Comparison of ENCODE assay signal across 8 cellular contexts in the genomic region with DNA sequence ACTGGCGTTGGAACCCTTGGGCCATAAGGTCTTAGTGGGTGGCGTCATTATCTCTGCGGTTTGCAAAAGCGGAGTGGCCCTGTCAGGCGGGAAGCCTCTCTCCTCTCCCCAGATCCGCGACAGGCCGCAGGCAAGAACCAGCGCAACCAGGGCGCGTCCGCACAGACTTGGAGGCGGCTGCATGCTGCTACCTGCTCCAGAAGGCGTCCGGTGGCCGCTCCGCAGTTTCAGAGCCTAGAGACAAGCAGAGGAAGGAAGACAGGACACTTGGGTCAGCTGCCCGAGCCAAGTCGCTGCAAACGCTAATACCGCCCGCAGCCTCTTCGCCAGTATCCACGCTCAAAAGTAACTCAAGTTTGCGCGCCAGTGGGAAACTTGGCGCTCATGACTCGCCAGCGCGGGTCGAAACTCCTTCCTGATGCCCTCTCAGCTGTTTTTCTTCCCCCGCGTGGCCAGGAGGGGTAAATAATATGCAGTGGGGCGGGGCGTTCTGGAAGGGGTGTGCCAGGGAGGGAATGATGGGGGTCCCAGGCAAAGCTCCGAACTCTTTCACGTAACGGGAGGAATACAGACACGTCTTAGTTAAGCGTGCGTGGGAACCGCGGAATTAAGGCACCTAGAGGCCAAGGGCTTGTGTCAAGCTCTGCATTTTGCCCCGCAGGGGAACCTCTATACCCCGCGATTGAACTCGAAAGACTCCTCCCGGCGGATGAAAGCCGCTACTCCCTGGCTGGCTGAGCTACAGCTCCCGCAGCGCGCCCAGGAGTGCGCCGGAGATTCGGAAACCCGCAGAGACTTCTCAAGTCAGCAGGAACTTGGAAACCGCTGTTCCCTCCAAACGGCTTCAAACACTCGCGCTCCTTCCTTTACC. TPM values are rescaled to one million over a fixed set of nuclear protein-coding genes. Genes with fewer than 3 reads are reported as not detected.
DNase-seq lines count a peak whose midpoint lies in the region; ATAC-seq and TF ChIP-seq lines count a peak whose summit lies in the region.

A gene (minus strand): TSS at position 441 of the 871 bp plus-strand sequence. CDS start 258 bp downstream, at position 183.

- peaks cover 15% of the 10 kb centered on the region for H3K27me3 Mint-ChIP-seq in activated CD8-positive, alpha-beta T cell treated with anti-CD3 and anti-CD28 coated beads, Interleukin-2, amount 10 ng/mL, durations not matched to agents 7 days and 5 days (ENCODE audit: low read depth)
- peaks cover 4% of the 10 kb centered on the region for H3K27me3 Mint-ChIP-seq in HFFc6 (ENCODE audit: insufficient read depth)

- intact Hi-C loops in head of caudate nucleus (cut with DNase I) = no loop called here

- H3K27ac Mint-ChIP-seq in activated CD8-positive, alpha-beta T cell treated with anti-CD3 and anti-CD28 coated beads, Interleukin-2, amount 10 ng/mL, durations not matched to agents 7 days and 5 days = no peak within 1 kb of the TSS
- H3K27ac Mint-ChIP-seq in HFFc6 = no peak within 1 kb of the TSS

- CTCF ChIA-PET in activated CD8-positive, alpha-beta T cell treated with anti-CD3 and anti-CD28 coated beads, Interleukin-2, amount 10 ng/mL, durations not matched to agents 7 days and 5 days (lab: Charles Lee) = no interaction called here

- TF ChIP-seq CTCF in HFFc6 (IDR thresholded peaks at IDR 0.05) = no peak

- POLR2A ChIA-PET in activated CD8-positive, alpha-beta T cell treated with anti-CD3 and anti-CD28 coated beads, Interleukin-2, amount 10 ng/mL, durations not matched to agents 7 days and 5 days (lab: Charles Lee) = no interaction called here

- peak; percentile 53 for DNase-seq in AG08396 (ENCODE audit: low spot score)
- DNase-seq in activated CD8-positive, alpha-beta T cell treated with anti-CD3 and anti-CD28 coated beads, Interleukin-2, amount 10 ng/mL, durations not matched to agents 7 days and 5 days = peak; percentile 24
- DNase-seq in head of caudate nucleus = peak; percentile 9 to 73 (median 40)
- peak; percentile 18 for DNase-seq in occipital lobe (lab: John Stamatoyannopoulos, UW)
- DNase-seq in NK-92 treated with Interleukin-12 subunit alpha and Interleukin-12 subunit beta, amount 100 ng/mL, for 24 hours (lab: John Stamatoyannopoulos, UW) = no peak
- no peak for DNase-seq in HFFc6

- H3K4me3 Mint-ChIP-seq in activated CD8-positive, alpha-beta T cell treated with anti-CD3 and anti-CD28 coated beads, Interleukin-2, amount 10 ng/mL, durations not matched to agents 7 days and 5 days = no peak within 1 kb of the TSS
- H3K4me3 Mint-ChIP-seq in HFFc6 = no peak within 1 kb of the TSS

- no peaks in the 10 kb centered on the region for H3K9me3 Mint-ChIP-seq in activated CD8-positive, alpha-beta T cell treated with anti-CD3 and anti-CD28 coated beads, Interleukin-2, amount 10 ng/mL, durations not matched to agents 7 days and 5 days (ENCODE audit: insufficient read depth)
- H3K9me3 Mint-ChIP-seq in HFFc6 = peaks cover 6% of the 10 kb centered on the region; the same call in 1 of the 2 replicates

- peaks cover 1% of the 10 kb centered on the region for H3K4me1 Mint-ChIP-seq in activated CD8-positive, alpha-beta T cell treated with anti-CD3 and anti-CD28 coated beads, Interleukin-2, amount 10 ng/mL, durations not matched to agents 7 days and 5 days (ENCODE audit: low read depth)
- H3K4me1 Mint-ChIP-seq in HFFc6 (ENCODE audit: low read depth) = no peaks in the 10 kb centered on the region

- ATAC-seq in GM19324 (IDR thresholded peaks at IDR 0.05; ENCODE audit: low FRiP score, unreplicated experiment) = peak; percentile 71
- ATAC-seq in activated CD8-positive, alpha-beta T cell treated with anti-CD3 and anti-CD28 coated beads, Interleukin-2, amount 10 ng/mL, durations not matched to agents 7 days and 5 days = peak; percentile 71
- ATAC-seq in HG03045 (IDR thresholded peaks at IDR 0.05; ENCODE audit: unreplicated experiment) = no peak

- no peaks in the 10 kb centered on the region for H3K36me3 Mint-ChIP-seq in activated CD8-positive, alpha-beta T cell treated with anti-CD3 and anti-CD28 coated beads, Interleukin-2, amount 10 ng/mL, durations not matched to agents 7 days and 5 days (ENCODE audit: low read depth)
- H3K36me3 Mint-ChIP-seq in HFFc6 (ENCODE audit: low read depth) = no peaks in the 10 kb centered on the region

RNA-seq across cellular contexts. Expression of the gene that starts here (rescaled TPM):
- not detected for total RNA-seq in activated CD8-positive, alpha-beta T cell treated with anti-CD3 and anti-CD28 coated beads, Interleukin-2, amount 10 ng/mL, durations not matched to agents 7 days and 5 days
- total RNA-seq in occipital lobe = 24.6 TPM
- total RNA-seq in HFFc6 (2021; fragmentation: NEBNext Ultra II Directional; extraction: Animal tissue kit (Norgen Biotek cat#: 25700)) = not detected

Comparison
In these comparisons a context has a peak if more than half of its experiments do, and no peak if none do; other contexts are left out.
1. RNA of the gene that starts here (total RNA-seq): 24.6 TPM in occipital lobe (single experiment); not detected in activated CD8-positive, alpha-beta T cell treated with anti-CD3 and anti-CD28 coated beads, Interleukin-2, amount 10 ng/mL, durations not matched to agents 7 days and 5 days and not detected in HFFc6; every median in the first group is over 10 times any median in the second.
2. Peak in DNase-seq and ATAC-seq in activated CD8-positive, alpha-beta T cell treated with anti-CD3 and anti-CD28 coated beads, Interleukin-2, amount 10 ng/mL, durations not matched to agents 7 days and 5 days; RNA of the gene not detected or under 1 TPM.
3. DNase-seq: peak in AG08396 (single experiment), head of caudate nucleus (42 of 42) and occipital lobe (single experiment); none in NK-92 treated with Interleukin-12 subunit alpha and Interleukin-12 subunit beta, amount 100 ng/mL, for 24 hours (single experiment) and HFFc6 (single experiment).